ENCODE assay signal across 2 cellular contexts in the genomic region with DNA sequence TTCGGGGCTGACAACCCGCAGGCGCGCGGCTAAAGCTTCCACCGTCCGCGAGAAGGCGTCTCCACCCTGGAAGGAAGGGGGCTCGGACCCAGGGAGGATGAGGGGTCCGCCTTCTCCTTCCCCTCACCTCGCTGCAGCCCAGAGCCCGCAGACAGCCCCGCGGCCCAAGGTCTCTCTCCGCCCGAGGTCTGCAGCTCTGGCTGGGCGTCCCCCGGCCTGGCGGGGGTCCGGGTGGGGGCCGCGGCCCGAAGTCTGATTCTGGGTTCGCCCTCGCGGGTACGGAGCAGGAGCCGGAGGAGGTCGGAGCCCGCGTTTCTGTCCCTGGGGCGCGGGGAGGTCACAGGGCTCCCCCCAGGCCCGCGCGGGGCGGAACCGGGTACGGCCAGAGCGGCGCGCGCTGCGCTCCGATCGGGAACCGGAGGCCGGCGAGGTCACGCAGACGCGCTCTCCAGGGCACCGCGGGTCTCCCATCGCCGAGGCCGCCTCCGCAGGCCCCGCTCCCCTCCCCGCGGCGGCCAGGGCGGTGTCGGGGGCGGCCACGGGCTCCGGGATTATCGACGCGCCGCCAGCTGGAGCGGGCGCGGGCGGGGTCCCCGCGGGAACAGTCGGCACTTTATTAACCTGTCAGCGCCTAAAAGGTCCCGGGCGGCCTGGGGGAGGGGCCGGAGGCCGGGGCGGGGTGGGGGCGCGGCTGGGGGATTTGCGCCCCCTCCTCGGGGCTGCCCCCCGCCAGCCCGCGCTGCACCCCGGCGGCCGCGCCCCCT.
TF ChIP-seq lines count a peak whose summit lies in the region.

No MANE protein-coding gene starts in this region.

TF ChIP-seq in SK-N-SH, 30 proteins besides CTCF, POLR2A, EP300 and RAD21 (continued from another document):
- TF ChIP-seq USF2 (IDR thresholded peaks at IDR 0.05; ENCODE audit: borderline replicate concordance, low read depth, low read length) = no peak
- TF ChIP-seq FOXJ3 (CRISPR knock-in tag; IDR thresholded peaks at IDR 0.05) = no peak
- no peak for TF ChIP-seq YY1 (IDR thresholded peaks at IDR 0.05; ENCODE audit: low read depth)
- no peak for TF ChIP-seq TAF1 (IDR thresholded peaks at IDR 0.05; ENCODE audit: borderline replicate concordance, low read depth, low read length)

TF ChIP-seq in SK-N-SH treated with all-trans-retinoic acid at 6 μM for 48 hours, 23 proteins besides CTCF, POLR2A, EP300 and RAD21 (continued from another document):
- TF ChIP-seq CSRNP3 (CRISPR knock-in tag; IDR thresholded peaks at IDR 0.05) (no peak), TOX (CRISPR knock-in tag; IDR thresholded peaks at IDR 0.05; ENCODE audit: borderline replicate concordance) (no peak), SNAI2 (CRISPR knock-in tag; IDR thresholded peaks at IDR 0.05) (no peak), CSDC2 (CRISPR knock-in tag; IDR thresholded peaks at IDR 0.05) (no peak), BACH2 (CRISPR knock-in tag; IDR thresholded peaks at IDR 0.05; ENCODE audit: borderline replicate concordance) (no peak), ESRRG (CRISPR knock-in tag; IDR thresholded peaks at IDR 0.05) (no peak), ZNF565 (CRISPR knock-in tag; conservative IDR thresholded peaks at IDR 0.05; ENCODE audit: low read depth) (no peak), OSR1 (CRISPR knock-in tag; IDR thresholded peaks at IDR 0.05) (no peak), ZNF8 (CRISPR knock-in tag; IDR thresholded peaks at IDR 0.05) (no peak), TCF4 (CRISPR knock-in tag; IDR thresholded peaks at IDR 0.05; ENCODE audit: borderline replicate concordance) (no peak), ZC3H10 (CRISPR knock-in tag; IDR thresholded peaks at IDR 0.05) (no peak), ZFP30 (CRISPR knock-in tag; IDR thresholded peaks at IDR 0.05) (no peak), RARB (CRISPR knock-in tag; IDR thresholded peaks at IDR 0.05) (no peak)
- TF ChIP-seq, protein P1, sequence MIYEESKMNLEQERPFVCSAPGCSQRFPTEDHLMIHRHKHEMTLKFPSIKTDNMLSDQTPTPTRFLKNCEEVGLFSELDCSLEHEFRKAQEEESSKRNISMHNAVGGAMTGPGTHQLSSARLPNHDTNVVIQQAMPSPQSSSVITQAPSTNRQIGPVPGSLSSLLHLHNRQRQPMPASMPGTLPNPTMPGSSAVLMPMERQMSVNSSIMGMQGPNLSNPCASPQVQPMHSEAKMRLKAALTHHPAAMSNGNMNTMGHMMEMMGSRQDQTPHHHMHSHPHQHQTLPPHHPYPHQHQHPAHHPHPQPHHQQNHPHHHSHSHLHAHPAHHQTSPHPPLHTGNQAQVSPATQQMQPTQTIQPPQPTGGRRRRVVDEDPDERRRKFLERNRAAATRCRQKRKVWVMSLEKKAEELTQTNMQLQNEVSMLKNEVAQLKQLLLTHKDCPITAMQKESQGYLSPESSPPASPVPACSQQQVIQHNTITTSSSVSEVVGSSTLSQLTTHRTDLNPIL (CRISPR knock-in tag; IDR thresholded peaks at IDR 0.05; ENCODE audit: low read depth) = no peak
- TF ChIP-seq, protein P2, sequence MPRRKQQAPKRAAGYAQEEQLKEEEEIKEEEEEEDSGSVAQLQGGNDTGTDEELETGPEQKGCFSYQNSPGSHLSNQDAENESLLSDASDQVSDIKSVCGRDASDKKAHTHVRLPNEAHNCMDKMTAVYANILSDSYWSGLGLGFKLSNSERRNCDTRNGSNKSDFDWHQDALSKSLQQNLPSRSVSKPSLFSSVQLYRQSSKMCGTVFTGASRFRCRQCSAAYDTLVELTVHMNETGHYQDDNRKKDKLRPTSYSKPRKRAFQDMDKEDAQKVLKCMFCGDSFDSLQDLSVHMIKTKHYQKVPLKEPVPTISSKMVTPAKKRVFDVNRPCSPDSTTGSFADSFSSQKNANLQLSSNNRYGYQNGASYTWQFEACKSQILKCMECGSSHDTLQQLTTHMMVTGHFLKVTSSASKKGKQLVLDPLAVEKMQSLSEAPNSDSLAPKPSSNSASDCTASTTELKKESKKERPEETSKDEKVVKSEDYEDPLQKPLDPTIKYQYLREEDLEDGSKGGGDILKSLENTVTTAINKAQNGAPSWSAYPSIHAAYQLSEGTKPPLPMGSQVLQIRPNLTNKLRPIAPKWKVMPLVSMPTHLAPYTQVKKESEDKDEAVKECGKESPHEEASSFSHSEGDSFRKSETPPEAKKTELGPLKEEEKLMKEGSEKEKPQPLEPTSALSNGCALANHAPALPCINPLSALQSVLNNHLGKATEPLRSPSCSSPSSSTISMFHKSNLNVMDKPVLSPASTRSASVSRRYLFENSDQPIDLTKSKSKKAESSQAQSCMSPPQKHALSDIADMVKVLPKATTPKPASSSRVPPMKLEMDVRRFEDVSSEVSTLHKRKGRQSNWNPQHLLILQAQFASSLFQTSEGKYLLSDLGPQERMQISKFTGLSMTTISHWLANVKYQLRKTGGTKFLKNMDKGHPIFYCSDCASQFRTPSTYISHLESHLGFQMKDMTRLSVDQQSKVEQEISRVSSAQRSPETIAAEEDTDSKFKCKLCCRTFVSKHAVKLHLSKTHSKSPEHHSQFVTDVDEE (CRISPR knock-in tag; IDR thresholded peaks at IDR 0.05) = no peak
- TF ChIP-seq, protein P3, sequence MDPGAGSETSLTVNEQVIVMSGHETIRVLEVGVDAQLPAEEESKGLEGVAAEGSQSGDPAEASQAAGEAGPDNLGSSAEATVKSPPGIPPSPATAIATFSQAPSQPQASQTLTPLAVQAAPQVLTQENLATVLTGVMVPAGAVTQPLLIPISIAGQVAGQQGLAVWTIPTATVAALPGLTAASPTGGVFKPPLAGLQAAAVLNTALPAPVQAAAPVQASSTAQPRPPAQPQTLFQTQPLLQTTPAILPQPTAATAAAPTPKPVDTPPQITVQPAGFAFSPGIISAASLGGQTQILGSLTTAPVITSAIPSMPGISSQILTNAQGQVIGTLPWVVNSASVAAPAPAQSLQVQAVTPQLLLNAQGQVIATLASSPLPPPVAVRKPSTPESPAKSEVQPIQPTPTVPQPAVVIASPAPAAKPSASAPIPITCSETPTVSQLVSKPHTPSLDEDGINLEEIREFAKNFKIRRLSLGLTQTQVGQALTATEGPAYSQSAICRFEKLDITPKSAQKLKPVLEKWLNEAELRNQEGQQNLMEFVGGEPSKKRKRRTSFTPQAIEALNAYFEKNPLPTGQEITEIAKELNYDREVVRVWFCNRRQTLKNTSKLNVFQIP (CRISPR knock-in tag; IDR thresholded peaks at IDR 0.05; ENCODE audit: borderline replicate concordance, low read depth) = no peak
